Comparison of ENCODE assay signal across 8 cellular contexts in the genomic region with DNA sequence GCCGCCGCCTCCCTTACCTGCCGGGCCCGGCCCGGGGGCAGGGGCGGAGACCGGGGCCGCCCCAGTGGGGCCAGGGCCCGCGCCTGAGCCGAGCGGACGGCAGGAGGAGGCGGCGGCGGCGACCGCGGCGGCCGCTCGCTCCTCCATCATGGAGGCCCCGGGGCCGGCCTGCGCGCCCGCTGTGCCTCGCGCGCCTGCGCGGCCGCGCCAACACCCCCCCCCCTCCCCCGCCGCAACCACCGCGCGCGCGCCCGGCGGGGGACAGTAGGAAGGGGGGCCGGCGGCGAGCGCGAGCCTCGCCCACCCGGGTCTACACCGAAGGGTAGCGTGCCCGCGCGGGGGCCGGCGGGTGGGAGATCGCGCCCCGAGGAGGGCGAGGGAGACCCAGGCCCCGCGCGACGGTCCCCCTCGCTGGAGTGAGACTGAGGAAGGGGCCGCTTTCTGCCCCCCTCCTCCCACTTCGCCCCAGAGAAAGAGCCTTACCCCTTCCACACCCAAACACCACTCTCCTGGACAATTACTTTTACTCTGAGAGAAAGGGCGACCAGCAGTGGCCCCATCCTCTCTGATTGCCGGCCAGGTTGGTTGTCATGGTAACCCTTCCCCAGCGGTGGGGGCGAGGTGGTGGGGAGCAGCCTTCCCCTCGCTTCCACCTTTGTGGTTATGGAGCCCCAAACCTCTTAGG. TPM values are rescaled to one million over a fixed set of nuclear protein-coding genes. Genes with fewer than 3 reads are reported as not detected.
DNase-seq lines count a peak whose midpoint lies in the region; ATAC-seq and TF ChIP-seq lines count a peak whose summit lies in the region.

Gene STRN4, minus strand, starts transcription at position 170 of the 685 bp plus-strand sequence. Its CDS starts 20 bp downstream, at position 150.

- WGBS in adrenal gland, 4 donors: 0 to 2% (median 0%) methylated on average over 5 to 64 of the region's 73 CpGs
- 0% methylated on average over 12 of the region's 73 CpGs for WGBS in prostate gland

- TF ChIP-seq CTCF in HL-60 (IDR thresholded peaks at IDR 0.05; ENCODE audit: insufficient read depth, low read length) (no peak), adrenal gland (IDR thresholded peaks at IDR 0.05) (no peak), prostate gland (IDR thresholded peaks at IDR 0.05) (no peak)

- H3K9ac ChIP-seq in SK-N-MC (ENCODE audit: insufficient read length): peak within 1 kb of the TSS; percentile 93

- intact Hi-C loops in adrenal gland (cut with DNase I): no loop called here
- intact Hi-C loops in left cardiac atrium (cut with DNase I): no loop called here
- intact Hi-C loops in prostate gland (cut with DNase I): loop anchor here (5.0 kb wide), 1 partner anchor 34 kb away; no protein-coding TSS in a partner anchor

- H3K27me3 ChIP-seq in HL-60 (ENCODE audit: insufficient read depth, poor library complexity, severe bottlenecking): no peaks in the 10 kb centered on the region
- H3K27me3 ChIP-seq in adrenal gland: no peaks in the 10 kb centered on the region
- H3K27me3 ChIP-seq in prostate gland (replicated peaks; ENCODE audit: insufficient read depth): no peaks in the 10 kb centered on the region

- H3K4me1 ChIP-seq in adrenal gland (replicated peaks in 1 of 2) (peaks cover 10 to 44% of the 10 kb centered on the region in 2 donors), prostate gland (replicated peaks) (peaks cover 5% of the 10 kb centered on the region)

- peak within 1 kb of the TSS; percentile 68 for H3K27ac ChIP-seq in HL-60 (replicated peaks)
- peak within 1 kb of the TSS; percentile 83 for H3K27ac ChIP-seq in SK-N-MC
- peak within 1 kb of the TSS in 3 of 5 donors; percentile 80 to 91 (median 89) for H3K27ac ChIP-seq in adrenal gland
- peak within 1 kb of the TSS; percentile 84 to 93 for H3K27ac ChIP-seq in prostate gland

- H3K4me3 ChIP-seq in HL-60 (replicated peaks; ENCODE audit: insufficient read depth, low read length): peak within 1 kb of the TSS; percentile 71
- peak within 1 kb of the TSS; percentile 90 for H3K4me3 ChIP-seq in SK-N-MC
- peak within 1 kb of the TSS in 3 of 4 donors; percentile 38 to 100 (median 97) for H3K4me3 ChIP-seq in adrenal gland
- H3K4me3 ChIP-seq in prostate gland: peak within 1 kb of the TSS; percentile 98

- TF ChIP-seq POLR2A in adrenal gland (IDR thresholded peaks at IDR 0.05) (peak; percentile 20 to 65), prostate gland (IDR thresholded peaks at IDR 0.05) (peak; percentile 14)

- ATAC-seq in left cardiac atrium (peak; percentile 74 to 88), GM19328 (IDR thresholded peaks at IDR 0.05; ENCODE audit: unreplicated experiment) (no peak)

- DNase-seq in SIG-M5 treated with dmso at 0.1 percent for 504 hours (lab: John Stamatoyannopoulos, UW; ENCODE audit: unreplicated experiment) (peak; percentile 22), SIG-M5 (lab: John Stamatoyannopoulos, UW) (no peak), HL-60 (ENCODE audit: low read depth in 1 of 2, low spot score in 1 of 2) (peak in 1 of 2 experiments; percentile 32), SK-N-MC (ENCODE audit: low read depth, low spot score) (no peak), adrenal gland (peak in 1 of 7 donors; percentile 44), left cardiac atrium (peak; percentile 58), prostate gland (ENCODE audit: low spot score) (no peak)

- H3K9me3 ChIP-seq in SK-N-MC (ENCODE audit: low read depth, low read length) (no peaks in the 10 kb centered on the region), adrenal gland (replicated peaks in 1 of 3) (no peaks in the 10 kb centered on the region), prostate gland (no peaks in the 10 kb centered on the region)

- H3K36me3 ChIP-seq in SK-N-MC (ENCODE audit: insufficient read depth, low read length): peaks cover 9% of the 10 kb centered on the region
- H3K36me3 ChIP-seq in adrenal gland (replicated peaks in 1 of 2): peaks cover 0 to 14% of the 10 kb centered on the region in 2 donors
- no peaks in the 10 kb centered on the region for H3K36me3 ChIP-seq in prostate gland

RNA-seq across cellular contexts. Expression of gene STRN4, which starts in this region (rescaled TPM):
- total RNA-seq in adrenal gland: 10 to 100 TPM; 46.6 to 85.7 (median 66.8) TPM
- 10 to 100 TPM; 22.3 to 92.8 (median 65.3) TPM for polyA plus RNA-seq in adrenal gland
- 10 to 100 TPM; 37.2 to 61.9 TPM for total RNA-seq in left cardiac atrium
- 100 to 1,000 TPM in 1 of 2 donors, 10 to 100 TPM in 1; 80.7 to 221 TPM for total RNA-seq in prostate gland

Comparison
In these comparisons a context has a peak if more than half of its experiments do, and no peak if none do; other contexts are left out.
1. DNase-seq: peak in SIG-M5 treated with dmso at 0.1 percent for 504 hours (single experiment) and left cardiac atrium (single experiment); none in SIG-M5 (single experiment), SK-N-MC (single experiment) and prostate gland (single experiment).
2. Peak in every context shown above with its lines, with median percentiles within 50 percentile points of each other: H3K27ac ChIP-seq and H3K4me3 ChIP-seq.